Comparison of ENCODE assay signal across 7 cellular contexts in the genomic region with DNA sequence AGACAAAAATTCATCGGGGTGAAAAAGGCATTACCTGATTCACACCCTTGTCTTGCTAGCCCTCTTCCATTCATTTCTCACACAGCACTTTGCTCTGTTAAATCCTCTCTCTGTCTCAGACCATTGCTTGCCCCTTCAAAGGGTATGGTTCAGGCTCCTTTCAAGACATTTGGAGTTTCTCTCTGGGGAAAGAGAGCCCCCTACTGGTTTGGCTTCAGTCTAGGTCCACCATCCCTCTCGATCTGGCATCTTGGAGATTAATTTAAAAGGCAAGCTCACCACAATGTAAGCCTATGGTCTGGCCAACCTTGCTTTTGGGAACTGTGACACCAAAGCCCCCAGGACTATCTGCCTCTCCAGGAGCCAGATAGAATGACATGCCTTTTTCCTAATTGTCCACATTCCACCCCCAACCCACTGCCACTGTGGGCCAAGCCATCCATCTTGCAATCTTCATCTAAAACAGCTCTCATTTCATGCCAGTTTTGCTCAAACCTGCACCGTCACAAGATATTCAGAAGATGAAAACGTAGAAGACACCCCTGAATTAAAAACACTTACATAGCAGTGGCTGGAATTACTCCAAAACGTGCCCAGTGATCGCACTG.
A peak's percentile ranks its signal among the peaks of the same experiment; 100 is the strongest.
DNase-seq lines count a peak whose midpoint lies in the region; ATAC-seq and TF ChIP-seq lines count a peak whose summit lies in the region.

No MANE protein-coding gene starts in this region.

- H3K9me3 ChIP-seq in heart right ventricle (no peaks in the 10 kb centered on the region), gastrocnemius medialis (no peaks in the 10 kb centered on the region)

- H3K4me3 Mint-ChIP-seq in activated naive CD4-positive, alpha-beta T cell treated with anti-CD3 and anti-CD28 coated beads, Interleukin-2, amount 50 U/mL, for 24 hours = no peak overlapping the region

- peaks cover 0 to 8% (median 0%) of the 10 kb centered on the region in 9 donors for H3K36me3 ChIP-seq in heart right ventricle
- no peaks in the 10 kb centered on the region for H3K36me3 ChIP-seq in gastrocnemius medialis

- no peaks in the 10 kb centered on the region for H3K9me3 Mint-ChIP-seq in activated naive CD4-positive, alpha-beta T cell treated with anti-CD3 and anti-CD28 coated beads, Interleukin-2, amount 50 U/mL, for 24 hours

- TF ChIP-seq CTCF in heart right ventricle (IDR thresholded peaks at IDR 0.05) (peak; percentile 26 to 68 (median 61)), gastrocnemius medialis (IDR thresholded peaks at IDR 0.05 in 4 of 5, conservative IDR thresholded peaks at IDR 0.05 in 1 of 5) (peak in 4 of 5 experiments; percentile 22 to 60 (median 45))

- peak overlapping the region; percentile 3 for H3K27ac Mint-ChIP-seq in activated naive CD4-positive, alpha-beta T cell treated with anti-CD3 and anti-CD28 coated beads, Interleukin-2, amount 50 U/mL, for 24 hours

- peak; percentile 22 for DNase-seq in GF-D8 (lab: John Stamatoyannopoulos, UW)
- peak; percentile 58 for DNase-seq in NCI-H526 treated with DMSO at 0.1 percent for 48 hours (lab: John Stamatoyannopoulos, UW)
- DNase-seq in heart right ventricle = peak in 1 of 2 donors; percentile 52
- no peak for DNase-seq in gastrocnemius medialis

- in situ Hi-C loops in gastrocnemius medialis (cut with MboI; ENCODE audit: low sequenced_read_pairs in 4 of 4) = loop anchor here (10.0 to 25.0 kb wide), 3 partner anchors 247 to 500 kb away; a partner anchor contains a TSS

- H3K4me3 ChIP-seq in heart right ventricle (no peak overlapping the region), gastrocnemius medialis (no peak overlapping the region)

- H3K36me3 Mint-ChIP-seq in activated naive CD4-positive, alpha-beta T cell treated with anti-CD3 and anti-CD28 coated beads, Interleukin-2, amount 50 U/mL, for 24 hours = peaks cover 14% of the 10 kb centered on the region

- peaks cover 0 to 6% (median 0%) of the 10 kb centered on the region in 9 donors for H3K4me1 ChIP-seq in heart right ventricle
- H3K4me1 ChIP-seq in gastrocnemius medialis = no peaks in the 10 kb centered on the region

- TF ChIP-seq POLR2A in gastrocnemius medialis (IDR thresholded peaks at IDR 0.05) = no peak

- peak; percentile 80 for ATAC-seq in GM19467 (IDR thresholded peaks at IDR 0.05; ENCODE audit: unreplicated experiment)
- ATAC-seq in HG03442 (IDR thresholded peaks at IDR 0.05; ENCODE audit: unreplicated experiment) = peak; percentile 73
- ATAC-seq in heart right ventricle = peak; percentile 60 to 77 (median 72)
- ATAC-seq in gastrocnemius medialis = peak in 1 of 2 donors; percentile 50

- H3K27me3 Mint-ChIP-seq in activated naive CD4-positive, alpha-beta T cell treated with anti-CD3 and anti-CD28 coated beads, Interleukin-2, amount 50 U/mL, for 24 hours = no peaks in the 10 kb centered on the region

- H3K27me3 ChIP-seq in heart right ventricle = peaks cover 0 to 3% (median 0%) of the 10 kb centered on the region in 7 donors
- peaks cover 0 to 6% (median 0%) of the 10 kb centered on the region in 3 donors for H3K27me3 ChIP-seq in gastrocnemius medialis

- WGBS in heart right ventricle, 2 donors = 54 to 60% methylated on average over 6 of the region's 6 CpGs

- no peak overlapping the region for H3K27ac ChIP-seq in heart right ventricle
- no peak overlapping the region for H3K27ac ChIP-seq in gastrocnemius medialis

- H3K4me1 Mint-ChIP-seq in activated naive CD4-positive, alpha-beta T cell treated with anti-CD3 and anti-CD28 coated beads, Interleukin-2, amount 50 U/mL, for 24 hours = no peaks in the 10 kb centered on the region

- intact Hi-C loops in heart right ventricle (cut with DNase I) (loop anchor here (2.0 to 10.0 kb wide), 4 partner anchors 243 to 507 kb away; no protein-coding TSS in a partner anchor), gastrocnemius medialis (cut with DNase I; ENCODE audit: low total_unique reads) (loop anchor here (1.0 to 2.0 kb wide), 2 partner anchors 244 to 505 kb away; no protein-coding TSS in a partner anchor)

Comparison
In these comparisons a context has a peak if more than half of its experiments do, and no peak if none do; other contexts are left out.
1. DNase-seq: peak in GF-D8 (single experiment) and NCI-H526 treated with DMSO at 0.1 percent for 48 hours (single experiment); none in gastrocnemius medialis (0 of 2).